ENCODE assay signal across 13 cellular contexts in genomic region chr2:216206821-216207220, GRCh38.
DNase-seq lines count a peak whose midpoint lies in the region; ATAC-seq and TF ChIP-seq lines count a peak whose summit lies in the region.
"Had no signal": no experiment of that assay in that cellular context is flagged by ENCODE, and none has a peak within 500 bp of the region (broad histone marks: within the 10 kb centered on the region; RNA-seq: fewer than 3 reads in every experiment).

No MANE protein-coding gene starts in this region.

- no peaks in the 10 kb centered on the region for H3K27me3 Mint-ChIP-seq in activated naive CD4-positive, alpha-beta T cell treated with anti-CD3 and anti-CD28 coated beads, Interleukin-2, amount 50 U/mL, for 24 hours

- peak overlapping the region; percentile 95 for H3K27ac Mint-ChIP-seq in activated naive CD4-positive, alpha-beta T cell treated with anti-CD3 and anti-CD28 coated beads, Interleukin-2, amount 50 U/mL, for 24 hours

- H3K36me3 ChIP-seq in OCI-LY3 (replicated peaks; ENCODE audit: low read depth, low read length) (peaks cover 60% of the 10 kb centered on the region), suprapubic skin (peaks cover 59% of the 10 kb centered on the region)

- no peak overlapping the region for H3K4me3 Mint-ChIP-seq in activated naive CD4-positive, alpha-beta T cell treated with anti-CD3 and anti-CD28 coated beads, Interleukin-2, amount 50 U/mL, for 24 hours

- peak overlapping the region; percentile 72 for H3K4me2 ChIP-seq in OCI-LY3 (ENCODE audit: low read length)

- no peaks in the 10 kb centered on the region for H3K9me3 ChIP-seq in OCI-LY3 (ENCODE audit: insufficient read depth, low read length)
- no peaks in the 10 kb centered on the region for H3K9me3 ChIP-seq in suprapubic skin

- no peaks in the 10 kb centered on the region for H3K9me3 Mint-ChIP-seq in activated naive CD4-positive, alpha-beta T cell treated with anti-CD3 and anti-CD28 coated beads, Interleukin-2, amount 50 U/mL, for 24 hours

- H3K36me3 Mint-ChIP-seq in activated naive CD4-positive, alpha-beta T cell treated with anti-CD3 and anti-CD28 coated beads, Interleukin-2, amount 50 U/mL, for 24 hours, result peaks cover 49% of the 10 kb centered on the region

- H3K79me2 ChIP-seq in OCI-LY3 (ENCODE audit: low read length), result peaks cover 15% of the 10 kb centered on the region

- DNase-seq in activated naive CD4-positive, alpha-beta T cell treated with Interleukin-2 at 50 U/mL for 16 hours, result no peak
- no peak for DNase-seq in stimulated activated naive CD8-positive, alpha-beta T cell treated with anti-CD3 and anti-CD28 coated beads, Interleukin-15, Interleukin-2, amounts not matched to agents 100 U/mL and 50 U/mL, for 24 hours
- DNase-seq in AG08395 (ENCODE audit: low spot score), result no peak
- no peak for DNase-seq in COLO829 (ENCODE audit: low spot score)
- DNase-seq in suprapubic skin (ENCODE audit: low spot score in 2 of 2), result no peak
- DNase-seq: cerebellar nuclear complex; NCI-H2171; OCI-M1; stimulated activated naive CD4-positive, alpha-beta T cell had no signal

- ATAC-seq in HG02623 (IDR thresholded peaks at IDR 0.05; ENCODE audit: unreplicated experiment), result peak; percentile 37
- peak; percentile 60 for ATAC-seq in stimulated activated naive CD8-positive, alpha-beta T cell treated with anti-CD3 and anti-CD28 coated beads, Interleukin-15, Interleukin-2, amounts not matched to agents 100 U/mL and 50 U/mL, for 24 hours

- 0 out of 2 replicates have a peak, but pooled peaks cover 4% of the 10 kb centered on the region for H4K20me1 ChIP-seq in OCI-LY3 (ENCODE audit: insufficient read depth, low read length)

- H3K9ac ChIP-seq in OCI-LY3 (ENCODE audit: low read length), result peak overlapping the region; percentile 62; the same call in 1 of the 2 replicates

- H3K4me1 Mint-ChIP-seq in activated naive CD4-positive, alpha-beta T cell treated with anti-CD3 and anti-CD28 coated beads, Interleukin-2, amount 50 U/mL, for 24 hours, result peaks cover 62% of the 10 kb centered on the region

- TF ChIP-seq EP300 in suprapubic skin (IDR thresholded peaks at IDR 0.05), result no peak

- WGBS in suprapubic skin, result 95% methylated on average over 5 of the region's 5 CpGs

- peak overlapping the region; percentile 54 for H3K4me3 ChIP-seq in OCI-LY3 (ENCODE audit: low read length)
- no peak overlapping the region for H3K4me3 ChIP-seq in suprapubic skin

- H3K27me3 ChIP-seq in OCI-LY3 (ENCODE audit: low read depth, low read length) (no peaks in the 10 kb centered on the region), suprapubic skin (no peaks in the 10 kb centered on the region)

- H2AFZ ChIP-seq in OCI-LY3 (ENCODE audit: low read depth, low read length), result no peak overlapping the region

- no peak for TF ChIP-seq POLR2A in suprapubic skin (IDR thresholded peaks at IDR 0.05)

- H3K4me1 ChIP-seq in OCI-LY3 (ENCODE audit: low read length) (peaks cover 60% of the 10 kb centered on the region), suprapubic skin (peaks cover 4% of the 10 kb centered on the region)

- H3K27ac ChIP-seq in OCI-LY3 (ENCODE audit: low read length), result peak overlapping the region; percentile 99
- H3K27ac ChIP-seq in suprapubic skin, result no peak overlapping the region
- H3K27ac ChIP-seq: epithelial cell of prostate had no signal

- no peak for TF ChIP-seq CTCF in OCI-LY3 (IDR thresholded peaks at IDR 0.05; ENCODE audit: low read depth, low read length)
- no peak for TF ChIP-seq CTCF in suprapubic skin (IDR thresholded peaks at IDR 0.05)
